9 cellular contexts compared by ENCODE assay signal in the genomic region with DNA sequence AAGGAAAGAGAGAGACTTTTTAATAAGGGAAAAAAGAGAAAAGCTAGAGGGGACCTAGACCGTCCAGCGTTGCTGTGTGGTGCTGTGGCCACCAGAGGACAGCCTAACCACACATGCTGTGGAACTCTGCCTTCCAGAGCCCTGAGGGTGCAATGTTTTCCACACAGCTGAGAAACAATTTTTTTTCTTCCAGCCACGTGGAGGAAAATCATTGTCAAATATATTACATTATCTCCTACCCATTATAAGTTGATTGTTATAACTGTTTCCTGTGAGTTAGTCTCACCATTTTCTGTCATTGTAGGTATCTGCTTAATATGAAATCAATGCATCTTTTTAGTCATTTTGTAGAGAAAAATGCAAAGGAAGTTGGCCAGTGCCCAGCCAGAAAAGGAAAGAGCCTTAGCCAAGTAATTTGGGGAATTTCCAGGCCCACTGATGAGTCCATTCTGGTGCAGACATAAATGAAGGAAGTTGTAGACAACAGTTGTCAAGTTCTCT. TPM values are rescaled to one million over a fixed set of nuclear protein-coding genes. Genes with fewer than 3 reads are reported as not detected.
A peak's percentile ranks its signal among the peaks of the same experiment; 100 is the strongest.
DNase-seq lines count a peak whose midpoint lies in the region; ATAC-seq and TF ChIP-seq lines count a peak whose summit lies in the region.
"Had no signal": no experiment of that assay in that cellular context is flagged by ENCODE, and none has a peak within 500 bp of the region (broad histone marks: within the 10 kb centered on the region; RNA-seq: fewer than 3 reads in every experiment).

No MANE protein-coding gene starts in this region.

- H3K27me3 ChIP-seq in SU-DHL-6 (ENCODE audit: low read length): no peaks in the 10 kb centered on the region
- no peaks in the 10 kb centered on the region for H3K27me3 ChIP-seq in hepatocyte
- H3K27me3 ChIP-seq in skeletal muscle tissue (ENCODE audit: control insufficient read depth in 3 of 3, insufficient read depth in 3 of 3, low read length in 3 of 3): no peaks in the 10 kb centered on the region
- H3K27me3 ChIP-seq: BLaER1 had no signal

- no peaks in the 10 kb centered on the region for H3K9me3 ChIP-seq in SU-DHL-6 (ENCODE audit: insufficient read depth, low read length)
- no peaks in the 10 kb centered on the region for H3K9me3 ChIP-seq in hepatocyte (ENCODE audit: low read depth)
- no peaks in the 10 kb centered on the region for H3K9me3 ChIP-seq in skeletal muscle tissue (ENCODE audit: control insufficient read depth in 3 of 3, low read length in 3 of 3)
- H3K9me3 ChIP-seq: BLaER1 had no signal

- peak; percentile 90 for TF ChIP-seq CTCF in SU-DHL-6 (IDR thresholded peaks at IDR 0.05; ENCODE audit: insufficient read depth, low read length, poor library complexity, severe bottlenecking)
- TF ChIP-seq CTCF in hepatocyte (IDR thresholded peaks at IDR 0.05; ENCODE audit: poor library complexity): peak; percentile 97

- H3K4me2 ChIP-seq in SU-DHL-6 (ENCODE audit: low read depth, low read length, poor library complexity, severe bottlenecking) (no peak overlapping the region), hepatocyte (no peak overlapping the region)
- H3K4me2 ChIP-seq: BLaER1 had no signal

- 0% methylated on average over 3 of the region's 3 CpGs for WGBS in hepatocyte (ENCODE audit: low lambda C conversion rate, missing lambda C conversion rate)

- DNase-seq in DMS 273 (lab: John Stamatoyannopoulos, UW; ENCODE audit: unreplicated experiment) (peak; percentile 82), DMS 273 treated with DMSO at 0.1 percent for 48 hours (lab: John Stamatoyannopoulos, UW) (no peak), KG1 (lab: John Stamatoyannopoulos, UW) (peak; percentile 25), anterior cingulate cortex (lab: John Stamatoyannopoulos, UW) (peak in 47 of 58 donors; percentile 4 to 76 (median 31)), hepatocyte (ENCODE audit: low spot score) (peak; percentile 85)

- no peaks in the 10 kb centered on the region for H3F3A ChIP-seq in SU-DHL-6 (ENCODE audit: insufficient read depth)

- no peak overlapping the region for H2AFZ ChIP-seq in SU-DHL-6 (ENCODE audit: low read depth, low read length, severe bottlenecking)
- H2AFZ ChIP-seq in hepatocyte: no peak overlapping the region

- H3K4me3 ChIP-seq in SU-DHL-6 (ENCODE audit: insufficient read depth, low read length, poor library complexity, severe bottlenecking) (no peak overlapping the region), hepatocyte (no peak overlapping the region), skeletal muscle tissue (ENCODE audit: low read length in 3 of 3) (no peak overlapping the region)
- H3K4me3 ChIP-seq: BLaER1 had no signal

- H3K36me3 ChIP-seq in SU-DHL-6 (ENCODE audit: low read length) (no peaks in the 10 kb centered on the region), hepatocyte (replicated peaks; ENCODE audit: insufficient read depth, low read depth) (no peaks in the 10 kb centered on the region), skeletal muscle tissue (ENCODE audit: control insufficient read depth in 3 of 3, insufficient read depth in 3 of 3, low read length in 3 of 3) (no peaks in the 10 kb centered on the region)
- H3K36me3 ChIP-seq: BLaER1 had no signal

- H3K27ac ChIP-seq in SU-DHL-6 (ENCODE audit: low read depth, low read length): no peak overlapping the region
- H3K27ac ChIP-seq in hepatocyte: peak overlapping the region; percentile 8
- peak overlapping the region; percentile 68 for H3K27ac ChIP-seq in skeletal muscle tissue (ENCODE audit: low read depth, low read length)
- H3K27ac ChIP-seq: BLaER1 had no signal

- H3K79me2 ChIP-seq in SU-DHL-6 (ENCODE audit: insufficient read depth, low read length) (no peaks in the 10 kb centered on the region), hepatocyte (peaks cover under 1% of the 10 kb centered on the region)

- ATAC-seq in GM21786 (IDR thresholded peaks at IDR 0.05; ENCODE audit: unreplicated experiment): peak; percentile 94

- H3K9me2 ChIP-seq in SU-DHL-6 (replicated peaks; ENCODE audit: insufficient read depth, low read length) (no peaks in the 10 kb centered on the region), hepatocyte (replicated peaks; ENCODE audit: insufficient read depth) (no peaks in the 10 kb centered on the region)

- H3K4me1 ChIP-seq in hepatocyte (ENCODE audit: insufficient read depth) (no peaks in the 10 kb centered on the region), skeletal muscle tissue (ENCODE audit: control insufficient read depth in 3 of 3, insufficient read depth in 3 of 3, low read length in 3 of 3) (peaks cover 12 to 20% (median 15%) of the 10 kb centered on the region in 3 donors)
- H3K4me1 ChIP-seq: BLaER1 had no signal

- no peaks in the 10 kb centered on the region for H4K20me1 ChIP-seq in SU-DHL-6 (ENCODE audit: low read depth, low read length)
- H4K20me1 ChIP-seq in hepatocyte (ENCODE audit: insufficient read depth, poor library complexity, severe bottlenecking): no peaks in the 10 kb centered on the region
- H4K20me1 ChIP-seq: BLaER1 had no signal

- no peak overlapping the region for H3K9ac ChIP-seq in SU-DHL-6 (ENCODE audit: low read length)
- H3K9ac ChIP-seq in skeletal muscle tissue (ENCODE audit: low read depth in 1 of 3, low read length in 3 of 3): peak overlapping the region in 1 of 3 donors; percentile 38
- H3K9ac ChIP-seq: BLaER1 had no signal

RNA-seq across cellular contexts. Expression of a gene that starts 5.9 kb away (rescaled TPM):
- total RNA-seq in hepatocyte (60.9 and 68.7 TPM in 2 replicates), skeletal muscle tissue (24.0 TPM)
- polyA plus RNA-seq in hepatocyte: 47.9 and 54.3 TPM in 2 replicates
